ENCODE assay signal across 8 cellular contexts in genomic region chr11:19345848-19346681, GRCh38.
A peak's percentile ranks its signal among the peaks of the same experiment; 100 is the strongest.
DNase-seq lines count a peak whose midpoint lies in the region; TF ChIP-seq lines count a peak whose summit lies in the region.

No MANE protein-coding gene starts in this region.

- intact Hi-C loops in prostate gland (cut with DNase I), result no loop called here

- POLR2A ChIA-PET in HEK293 (lab: Yijun Ruan, JAX), result no interaction called here

- peaks cover 16% of the 10 kb centered on the region for H3K27me3 Mint-ChIP-seq in glutamatergic neuron (ENCODE audit: unreplicated experiment)
- peaks cover 67% of the 10 kb centered on the region for H3K27me3 Mint-ChIP-seq in T-helper 2 cell treated with Interferon-gamma antibody and Interleukin-4, amounts not matched to agents 5 μg/mL and 100 μg/mL, for 36 hours (ENCODE audit: low read depth)

- peaks cover 37% of the 10 kb centered on the region for H3K27me3 ChIP-seq in prostate gland (replicated peaks; ENCODE audit: insufficient read depth)

- no peak overlapping the region for H3K27ac ChIP-seq in HEK293 (ENCODE audit: extremely low read depth, low read depth, low read length)
- H3K27ac ChIP-seq in prostate gland, result no peak overlapping the region

- TF ChIP-seq CTCF in HEK293 (tag by site-specific recombination; IDR thresholded peaks at IDR 0.05) (peak; percentile 71), glutamatergic neuron (IDR thresholded peaks at IDR 0.05; ENCODE audit: partially characterized antibody, unreplicated experiment) (no peak), prostate gland (IDR thresholded peaks at IDR 0.05) (no peak)

- 4% methylated on average over 42 of the region's 54 CpGs for WGBS in prostate gland

- CTCF ChIA-PET in HEK293 (lab: Yijun Ruan, JAX), result interaction anchor here (0.8 to 1.7 kb wide), 5 partner anchors 8 to 270 kb away, joined by 3 to 5 read pairs (median 4); no protein-coding TSS in a partner anchor

- H3K9me3 ChIP-seq in ES-I3 (ENCODE audit: control insufficient read depth, insufficient read depth, low read length) (no peaks in the 10 kb centered on the region; the same call in 1 of the 2 replicates), HEK293 (ENCODE audit: control insufficient read depth, insufficient read depth, low read depth, low read length) (no peaks in the 10 kb centered on the region), prostate gland (no peaks in the 10 kb centered on the region)

- peaks cover 39% of the 10 kb centered on the region for H3K4me1 Mint-ChIP-seq in glutamatergic neuron (ENCODE audit: low read depth, unreplicated experiment)
- peaks cover 5% of the 10 kb centered on the region for H3K4me1 Mint-ChIP-seq in T-helper 2 cell treated with Interferon-gamma antibody and Interleukin-4, amounts not matched to agents 5 μg/mL and 100 μg/mL, for 36 hours (ENCODE audit: low read depth)

- H3K36me3 ChIP-seq in ES-I3 (ENCODE audit: insufficient read depth, low read length) (no peaks in the 10 kb centered on the region), HEK293 (ENCODE audit: control insufficient read depth in 2 of 2, insufficient read depth in 1 of 2, low read length in 2 of 2) (no peaks in the 10 kb centered on the region), prostate gland (no peaks in the 10 kb centered on the region)

- TF ChIP-seq POLR2A in prostate gland (IDR thresholded peaks at IDR 0.05), result no peak

- peaks cover 18% of the 10 kb centered on the region for H3K9me3 Mint-ChIP-seq in glutamatergic neuron (ENCODE audit: unreplicated experiment)
- no peaks in the 10 kb centered on the region for H3K9me3 Mint-ChIP-seq in T-helper 2 cell treated with Interferon-gamma antibody and Interleukin-4, amounts not matched to agents 5 μg/mL and 100 μg/mL, for 36 hours

- H3K4me3 ChIP-seq in HEK293 (ENCODE audit: low read depth, low read length), result peak overlapping the region; percentile 32
- H3K4me3 ChIP-seq in prostate gland, result peak overlapping the region; percentile 9

- peaks cover 13% of the 10 kb centered on the region for H3K36me3 Mint-ChIP-seq in glutamatergic neuron (ENCODE audit: unreplicated experiment)
- peaks cover 3% of the 10 kb centered on the region for H3K36me3 Mint-ChIP-seq in T-helper 2 cell treated with Interferon-gamma antibody and Interleukin-4, amounts not matched to agents 5 μg/mL and 100 μg/mL, for 36 hours (ENCODE audit: low read depth)

- peak overlapping the region; percentile 99 for H3K4me3 Mint-ChIP-seq in glutamatergic neuron (ENCODE audit: unreplicated experiment)
- no peak overlapping the region for H3K4me3 Mint-ChIP-seq in T-helper 2 cell treated with Interferon-gamma antibody and Interleukin-4, amounts not matched to agents 5 μg/mL and 100 μg/mL, for 36 hours

- DNase-seq in RPMI8226 (peak; percentile 59), glutamatergic neuron (peak; percentile 68), prostate gland (ENCODE audit: low spot score) (no peak), cerebellar cortex (ENCODE audit: low spot score) (no peak)
- DNase-seq in T-helper 2 cell treated with Interferon-gamma antibody and Interleukin-4, amounts not matched to agents 5 μg/mL and 100 μg/mL, for 36 hours (ENCODE audit: low spot score), result no peak
- no peak for DNase-seq in NK-92 treated with Interleukin-12 subunit alpha and Interleukin-12 subunit beta, amount 100 ng/mL, for 24 hours (lab: John Stamatoyannopoulos, UW)

- H3K27ac Mint-ChIP-seq in glutamatergic neuron (ENCODE audit: unreplicated experiment), result peak overlapping the region; percentile 84
- H3K27ac Mint-ChIP-seq in T-helper 2 cell treated with Interferon-gamma antibody and Interleukin-4, amounts not matched to agents 5 μg/mL and 100 μg/mL, for 36 hours, result no peak overlapping the region

- peaks cover 11% of the 10 kb centered on the region; the same call in 1 of the 2 replicates for H3K4me1 ChIP-seq in ES-I3 (ENCODE audit: insufficient read depth, low read length)
- no peaks in the 10 kb centered on the region; the same call in 1 of the 2 replicates for H3K4me1 ChIP-seq in HEK293 (ENCODE audit: control insufficient read depth, insufficient read depth, low read length)
- no peaks in the 10 kb centered on the region for H3K4me1 ChIP-seq in prostate gland (replicated peaks)

- peak overlapping the region; percentile 45; the same call in 1 of the 2 replicates for H3K9ac ChIP-seq in ES-I3 (ENCODE audit: low read depth, low read length)

TF ChIP-seq in HEK293, 187 proteins besides CTCF, POLR2A, EP300 and RAD21 (continues in another document):
- no peak for TF ChIP-seq ZBTB49 (tag by site-specific recombination; IDR thresholded peaks at IDR 0.05; ENCODE audit: low read depth)
- 0 out of 2 replicates have a peak, but pooled peaks have one; percentile 9 for TF ChIP-seq ZFP69B (tag by site-specific recombination; IDR thresholded peaks at IDR 0.05)
- peak; percentile 95 for TF ChIP-seq ZNF335 (tag by site-specific recombination; conservative IDR thresholded peaks at IDR 0.05)
- TF ChIP-seq INSM2 (tag by site-specific recombination; IDR thresholded peaks at IDR 0.05), result no peak
- no peak for TF ChIP-seq PRDM10 (tag by site-specific recombination; IDR thresholded peaks at IDR 0.05)
- TF ChIP-seq ZBTB8A (tag by site-specific recombination; IDR thresholded peaks at IDR 0.05), result peak; percentile 66

Comparison
In these comparisons a context has a peak if more than half of its experiments do, and no peak if none do; other contexts are left out.
1. DNase-seq: peak in RPMI8226 (single experiment) and glutamatergic neuron (single experiment); none in prostate gland (single experiment), T-helper 2 cell treated with Interferon-gamma antibody and Interleukin-4, amounts not matched to agents 5 μg/mL and 100 μg/mL, for 36 hours (single experiment), cerebellar cortex (single experiment) and NK-92 treated with Interleukin-12 subunit alpha and Interleukin-12 subunit beta, amount 100 ng/mL, for 24 hours (single experiment).